2 cellular contexts compared by ENCODE assay signal in genomic region chr12:49893753-49894752, GRCh38.
TF ChIP-seq lines count a peak whose summit lies in the region.

No MANE protein-coding gene starts in this region.

TF ChIP-seq in GM23338, 12 proteins besides CTCF, POLR2A, EP300 and RAD21:
- TF ChIP-seq JUNB (IDR thresholded peaks at IDR 0.05; ENCODE audit: unreplicated experiment), result no peak
- no peak for TF ChIP-seq CREB1 (CRISPR knock-in tag; IDR thresholded peaks at IDR 0.05; ENCODE audit: low read depth)
- no peak for TF ChIP-seq REST (IDR thresholded peaks at IDR 0.05; ENCODE audit: unreplicated experiment)
- no peak for TF ChIP-seq ETS1 (IDR thresholded peaks at IDR 0.05)
- TF ChIP-seq STAT1 (IDR thresholded peaks at IDR 0.05; ENCODE audit: unreplicated experiment), result no peak
- no peak for TF ChIP-seq ZNF462 (CRISPR knock-in tag; IDR thresholded peaks at IDR 0.05)
- TF ChIP-seq EZH2phosphoT487 (IDR thresholded peaks at IDR 0.05; ENCODE audit: unreplicated experiment), result no peak

TF ChIP-seq in endothelial cell of umbilical vein, 7 proteins besides CTCF, POLR2A, EP300 and RAD21:
- TF ChIP-seq FOS (IDR thresholded peaks at IDR 0.05; ENCODE audit: borderline replicate concordance, insufficient read depth, low read length) (no peak), POLR2AphosphoS5 (IDR thresholded peaks at IDR 0.05; ENCODE audit: insufficient read depth, low read depth, low read length) (no peak), MYC (IDR thresholded peaks at IDR 0.05; ENCODE audit: low read depth, low read length) (no peak), MAX (IDR thresholded peaks at IDR 0.05; ENCODE audit: insufficient read depth, insufficient read length) (no peak), EZH2 (IDR thresholded peaks at IDR 0.05; ENCODE audit: borderline replicate concordance, low read depth, low read length, severe bottlenecking) (no peak), JUN (IDR thresholded peaks at IDR 0.05; ENCODE audit: borderline replicate concordance, insufficient read depth, insufficient read length, low read depth) (no peak), GATA2 (IDR thresholded peaks at IDR 0.05; ENCODE audit: insufficient read depth, insufficient read length, low read depth, low read length) (no peak)
